In genomic region chr9:99778308-99778707, GRCh38 we compare ENCODE assay signal across 1 cellular context.
TF ChIP-seq lines count a peak whose summit lies in the region.

No MANE protein-coding gene starts in this region.

TF ChIP-seq in SK-N-SH treated with all-trans-retinoic acid at 6 μM for 48 hours, 23 proteins besides CTCF, POLR2A, EP300 and RAD21 (continued from another document):
- no peak for TF ChIP-seq CREB5 (CRISPR knock-in tag; IDR thresholded peaks at IDR 0.05; ENCODE audit: low read depth)
- TF ChIP-seq CSRNP3 (CRISPR knock-in tag; IDR thresholded peaks at IDR 0.05) = no peak
- TF ChIP-seq SNAI2 (CRISPR knock-in tag; IDR thresholded peaks at IDR 0.05) = no peak
- no peak for TF ChIP-seq BACH2 (CRISPR knock-in tag; IDR thresholded peaks at IDR 0.05; ENCODE audit: borderline replicate concordance)
- no peak for TF ChIP-seq ISL1 (CRISPR knock-in tag; IDR thresholded peaks at IDR 0.05)
- TF ChIP-seq RARB (CRISPR knock-in tag; IDR thresholded peaks at IDR 0.05) = no peak
